9 cellular contexts compared by ENCODE assay signal in genomic region chr1:24390924-24391782, GRCh38. TPM values are rescaled to one million over a fixed set of nuclear protein-coding genes. Genes with fewer than 3 reads are reported as not detected.
DNase-seq lines count a peak whose midpoint lies in the region; ATAC-seq lines count a peak whose summit lies in the region.
"Had no signal": no experiment of that assay in that cellular context is flagged by ENCODE, and none has a peak within 500 bp of the region (broad histone marks: within the 10 kb centered on the region; RNA-seq: fewer than 3 reads in every experiment).

No MANE protein-coding gene starts in this region.

- peak overlapping the region; percentile 65 for H3K4me3 Mint-ChIP-seq in activated CD4-positive, alpha-beta T cell treated with anti-CD3 and anti-CD28 coated beads, Interleukin-2, amount 10 ng/mL, durations not matched to agents 7 days and 5 days
- H3K4me3 Mint-ChIP-seq: dendritic cell treated with granulocyte-macrophage colony-stimulating factor and Interleukin-4, amounts not matched to agents 40 ng/mL and 50 ng/mL, for 4 days had no signal

- DNase-seq in DMS53 (lab: John Stamatoyannopoulos, UW) (peak; percentile 88), NCI-H510A (lab: John Stamatoyannopoulos, UW) (peak; percentile 41), left lobe of liver (ENCODE audit: low spot score) (peak; percentile 80)
- DNase-seq in activated CD4-positive, alpha-beta T cell treated with anti-CD3 and anti-CD28 coated beads, Interleukin-2, amount 10 ng/mL, durations not matched to agents 7 days and 5 days: peak; percentile 76
- DNase-seq in stimulated activated CD4-positive, alpha-beta T cell treated with anti-CD3 and anti-CD28 coated beads, Interleukin-4, amount 100 ng/mL, for 1 hour: peak; percentile 64

- peaks cover 10% of the 10 kb centered on the region for H3K36me3 Mint-ChIP-seq in activated CD4-positive, alpha-beta T cell treated with anti-CD3 and anti-CD28 coated beads, Interleukin-2, amount 10 ng/mL, durations not matched to agents 7 days and 5 days (ENCODE audit: low read depth)

- peak overlapping the region; percentile 91 for H3K27ac Mint-ChIP-seq in activated CD4-positive, alpha-beta T cell treated with anti-CD3 and anti-CD28 coated beads, Interleukin-2, amount 10 ng/mL, durations not matched to agents 7 days and 5 days
- H3K27ac Mint-ChIP-seq: dendritic cell treated with granulocyte-macrophage colony-stimulating factor and Interleukin-4, amounts not matched to agents 40 ng/mL and 50 ng/mL, for 4 days had no signal

- H3K9me3 Mint-ChIP-seq in activated CD4-positive, alpha-beta T cell treated with anti-CD3 and anti-CD28 coated beads, Interleukin-2, amount 10 ng/mL, durations not matched to agents 7 days and 5 days: no peaks in the 10 kb centered on the region
- H3K9me3 Mint-ChIP-seq: dendritic cell treated with granulocyte-macrophage colony-stimulating factor and Interleukin-4, amounts not matched to agents 40 ng/mL and 50 ng/mL, for 4 days had no signal

- POLR2A ChIA-PET in activated CD4-positive, alpha-beta T cell treated with anti-CD3 and anti-CD28 coated beads, Interleukin-2, amount 10 ng/mL, durations not matched to agents 7 days and 5 days (lab: Charles Lee): interaction anchor here (0.7 to 1.2 kb wide), 2 partner anchors 128 to 241 kb away, joined by 3 to 4 read pairs; no protein-coding TSS in a partner anchor

- peak overlapping the region; percentile 63 for H3K27ac ChIP-seq in cingulate gyrus (ENCODE audit: low read depth, low read length)

- H3K27me3 Mint-ChIP-seq in activated CD4-positive, alpha-beta T cell treated with anti-CD3 and anti-CD28 coated beads, Interleukin-2, amount 10 ng/mL, durations not matched to agents 7 days and 5 days: no peaks in the 10 kb centered on the region
- H3K27me3 Mint-ChIP-seq: dendritic cell treated with granulocyte-macrophage colony-stimulating factor and Interleukin-4, amounts not matched to agents 40 ng/mL and 50 ng/mL, for 4 days had no signal

- H3K4me1 Mint-ChIP-seq in activated CD4-positive, alpha-beta T cell treated with anti-CD3 and anti-CD28 coated beads, Interleukin-2, amount 10 ng/mL, durations not matched to agents 7 days and 5 days: peaks cover 40% of the 10 kb centered on the region

- CTCF ChIA-PET in activated CD4-positive, alpha-beta T cell treated with anti-CD3 and anti-CD28 coated beads, Interleukin-2, amount 10 ng/mL, durations not matched to agents 7 days and 5 days (lab: Charles Lee): interaction anchor here (0.6 to 7.1 kb wide), 41 partner anchors 9 to 852 kb away, joined by 3 to 216 read pairs (median 5); partner anchors contain the start of genes NIPAL3, RCAN3 and STPG1

- ATAC-seq in HG02642 (IDR thresholded peaks at IDR 0.05; ENCODE audit: poor library complexity, unreplicated experiment): peak; percentile 55
- ATAC-seq in left lobe of liver: peak; percentile 78
- ATAC-seq in HG03135 (IDR thresholded peaks at IDR 0.05; ENCODE audit: unreplicated experiment): no peak

RNA-seq across cellular contexts. Expression of gene STPG1, which starts 22.4 kb away (rescaled TPM):
- 10 to 100 TPM; 10.0 to 11.0 TPM for total RNA-seq in activated CD4-positive, alpha-beta T cell treated with anti-CD3 and anti-CD28 coated beads, Interleukin-2, amount 10 ng/mL, durations not matched to agents 7 days and 5 days
- total RNA-seq in left lobe of liver: 1.1 TPM

RNA-seq across cellular contexts. Expression of gene NIPAL3, which starts 24.4 kb away (rescaled TPM):
- 10 to 100 TPM; 72.8 to 78.1 TPM for total RNA-seq in activated CD4-positive, alpha-beta T cell treated with anti-CD3 and anti-CD28 coated beads, Interleukin-2, amount 10 ng/mL, durations not matched to agents 7 days and 5 days
- 6.3 TPM for total RNA-seq in left lobe of liver

Comparison
In these comparisons a context has a peak if more than half of its experiments do, and no peak if none do; other contexts are left out.
1. RNA of gene NIPAL3, which starts 24.4 kb away (total RNA-seq): 72.8 to 78.1 TPM in activated CD4-positive, alpha-beta T cell treated with anti-CD3 and anti-CD28 coated beads, Interleukin-2, amount 10 ng/mL, durations not matched to agents 7 days and 5 days; 6.3 TPM in left lobe of liver (single experiment); every median in the first group is over 10 times any median in the second.
2. Peak in every context shown above with its lines, with median percentiles within 50 percentile points of each other: DNase-seq.